In genomic region chr2:154097823-154098398, GRCh38 we compare ENCODE assay signal across 23 cellular contexts.
"Had no signal": no experiment of that assay in that cellular context is flagged by ENCODE, and none has a peak within 500 bp of the region (broad histone marks: within the 10 kb centered on the region; RNA-seq: fewer than 3 reads in every experiment).

No MANE protein-coding gene starts in this region.

- H3K27ac ChIP-seq: ascending aorta, body of pancreas, Peyer's patch had no signal

- H3K9me3 Mint-ChIP-seq: activated CD4-positive, alpha-beta T cell treated with anti-CD3 and anti-CD28 coated beads, Interleukin-2, amount 10 ng/mL, durations not matched to agents 24 days and 14 days had no signal

- H3K27ac Mint-ChIP-seq: activated CD4-positive, alpha-beta T cell treated with anti-CD3 and anti-CD28 coated beads, Interleukin-2, amount 10 ng/mL, durations not matched to agents 24 days and 14 days; activated naive CD4-positive, alpha-beta T cell treated with anti-CD3 and anti-CD28 coated beads, Interleukin-2, amount 50 U/mL, for 24 hours; activated naive CD8-positive, alpha-beta T cell treated with anti-CD3 and anti-CD28 coated beads, Interleukin-2, amount 50 U/mL, for 24 hours; activated T-cell treated with anti-CD3 and anti-CD28 coated beads, Interleukin-2, amount 50 U/mL, for 72 hours; T-helper 1 cell treated with Interleukin-12 subunit alpha and Interleukin-12 subunit beta and Interleukin-4 antibody, amounts not matched to agents 30 μg/mL and 1 μg/mL, for 36 hours had no signal

- H3K27me3 ChIP-seq: ascending aorta, body of pancreas, Peyer's patch had no signal

- DNase-seq: activated CD4-positive, alpha-beta T cell treated with anti-CD3 and anti-CD28 coated beads, Interleukin-2, amount 10 ng/mL, durations not matched to agents 24 days and 14 days; activated CD4-positive, alpha-beta T cell treated with anti-CD3 and anti-CD28 coated beads, Interleukin-2, amount 50 U/mL, for 48 hours; activated CD4-positive, CD25-positive, alpha-beta regulatory T cell treated with anti-CD3 and anti-CD28 coated beads, Interleukin-2, amount 50 U/mL, for 72 hours; activated CD8-positive, alpha-beta memory T cell treated with anti-CD3 and anti-CD28 coated beads for 24 hours; activated naive CD8-positive, alpha-beta T cell treated with anti-CD3 and anti-CD28 coated beads, Interleukin-2, amount 50 U/mL, for 24 hours; activated T-cell treated with anti-CD3 and anti-CD28 coated beads, Interleukin-2, amount 50 U/mL, for 72 hours; amniotic stem cell; body of pancreas; KG1; MV-4-11; NCI-H1092 treated with DMSO at 0.1 percent for 48 hours; NCI-H1436; NCI-H1694 treated with DMSO at 0.1 percent for 48 hours; NCI-H2029 treated with DMSO at 0.1 percent for 48 hours; NCI-H345; NCI-H524; Peyer's patch; SHP77 treated with DMSO at 0.1 percent for 48 hours had no signal

- H3K4me3 Mint-ChIP-seq: activated CD4-positive, alpha-beta T cell treated with anti-CD3 and anti-CD28 coated beads, Interleukin-2, amount 10 ng/mL, durations not matched to agents 24 days and 14 days; activated naive CD4-positive, alpha-beta T cell treated with anti-CD3 and anti-CD28 coated beads, Interleukin-2, amount 50 U/mL, for 24 hours; activated naive CD8-positive, alpha-beta T cell treated with anti-CD3 and anti-CD28 coated beads, Interleukin-2, amount 50 U/mL, for 24 hours; activated T-cell treated with anti-CD3 and anti-CD28 coated beads, Interleukin-2, amount 50 U/mL, for 72 hours; central memory CD8-positive, alpha-beta T cell; IgD-negative memory B cell; T-helper 1 cell treated with Interleukin-12 subunit alpha and Interleukin-12 subunit beta and Interleukin-4 antibody, amounts not matched to agents 30 μg/mL and 1 μg/mL, for 36 hours had no signal

- H3K36me3 Mint-ChIP-seq: activated naive CD4-positive, alpha-beta T cell treated with anti-CD3 and anti-CD28 coated beads, Interleukin-2, amount 50 U/mL, for 24 hours had no signal

- H3K4me1 ChIP-seq: ascending aorta, body of pancreas, Peyer's patch had no signal

- H3K27me3 Mint-ChIP-seq: activated CD4-positive, alpha-beta T cell treated with anti-CD3 and anti-CD28 coated beads, Interleukin-2, amount 10 ng/mL, durations not matched to agents 24 days and 14 days; activated naive CD4-positive, alpha-beta T cell treated with anti-CD3 and anti-CD28 coated beads, Interleukin-2, amount 50 U/mL, for 24 hours; activated naive CD8-positive, alpha-beta T cell treated with anti-CD3 and anti-CD28 coated beads, Interleukin-2, amount 50 U/mL, for 24 hours; central memory CD8-positive, alpha-beta T cell; IgD-negative memory B cell had no signal

- H3K4me3 ChIP-seq: ascending aorta, body of pancreas, Peyer's patch had no signal

- H3K36me3 ChIP-seq: ascending aorta, Peyer's patch had no signal

- H3K9me3 ChIP-seq: body of pancreas, Peyer's patch had no signal

- H3K4me1 Mint-ChIP-seq: activated CD4-positive, alpha-beta T cell treated with anti-CD3 and anti-CD28 coated beads, Interleukin-2, amount 10 ng/mL, durations not matched to agents 24 days and 14 days; activated naive CD4-positive, alpha-beta T cell treated with anti-CD3 and anti-CD28 coated beads, Interleukin-2, amount 50 U/mL, for 24 hours; activated naive CD8-positive, alpha-beta T cell treated with anti-CD3 and anti-CD28 coated beads, Interleukin-2, amount 50 U/mL, for 24 hours; central memory CD8-positive, alpha-beta T cell; IgD-negative memory B cell had no signal
